Comparison of ENCODE assay signal across 8 cellular contexts in genomic region chr10:76547352-76547972, GRCh38.
DNase-seq lines count a peak whose midpoint lies in the region; ATAC-seq and TF ChIP-seq lines count a peak whose summit lies in the region.

No MANE protein-coding gene starts in this region.

- no peaks in the 10 kb centered on the region for H3K27me3 ChIP-seq in KMS-11 (ENCODE audit: insufficient read depth, low read depth)
- H3K27me3 ChIP-seq in OCI-LY3 (ENCODE audit: low read depth, low read length): no peaks in the 10 kb centered on the region
- no peaks in the 10 kb centered on the region for H3K27me3 ChIP-seq in parathyroid adenoma (ENCODE audit: control insufficient read depth, insufficient read depth, low read length)

- no peak overlapping the region for H3K4me3 ChIP-seq in KMS-11 (IDR thresholded peaks at IDR 0.05; ENCODE audit: insufficient read depth, low read depth, low read length)
- peak overlapping the region; percentile 53 for H3K4me3 ChIP-seq in OCI-LY3 (ENCODE audit: low read length)
- H3K4me3 ChIP-seq in parathyroid adenoma (ENCODE audit: low read depth, low read length): no peak overlapping the region

- no peaks in the 10 kb centered on the region for H3K9me3 ChIP-seq in OCI-LY3 (ENCODE audit: insufficient read depth, low read length)
- H3K9me3 ChIP-seq in parathyroid adenoma (ENCODE audit: control insufficient read depth, low read length): no peaks in the 10 kb centered on the region

- H3K4me1 ChIP-seq in KMS-11 (ENCODE audit: low read depth, poor library complexity, severe bottlenecking): no peaks in the 10 kb centered on the region
- H3K4me1 ChIP-seq in OCI-LY3 (ENCODE audit: low read length): no peaks in the 10 kb centered on the region
- no peaks in the 10 kb centered on the region for H3K4me1 ChIP-seq in parathyroid adenoma

- H3K4me2 ChIP-seq in KMS-11 (no peak overlapping the region), OCI-LY3 (ENCODE audit: low read length) (peak overlapping the region; percentile 63), parathyroid adenoma (ENCODE audit: low read length) (no peak overlapping the region)

- peaks cover 6% of the 10 kb centered on the region for H3K27me3 Mint-ChIP-seq in activated T-helper 17 cell treated with anti-CD3 and anti-CD28 coated beads, Interleukin-2, amount 50 U/mL, for 72 hours

- peak overlapping the region; percentile 29 for H2AFZ ChIP-seq in KMS-11 (ENCODE audit: low read depth)
- peak overlapping the region; percentile 86 for H2AFZ ChIP-seq in OCI-LY3 (ENCODE audit: low read depth, low read length)
- H2AFZ ChIP-seq in parathyroid adenoma: peak overlapping the region; percentile 1

- peak; percentile 48 for DNase-seq in COLO829 (ENCODE audit: low spot score)
- peak; percentile 72 for DNase-seq in globus pallidus (ENCODE audit: low spot score)

- no peak overlapping the region for H3K9ac ChIP-seq in KMS-11
- H3K9ac ChIP-seq in OCI-LY3 (ENCODE audit: low read length): no peak overlapping the region; the same call in 1 of the 2 replicates
- H3K9ac ChIP-seq in parathyroid adenoma: no peak overlapping the region

- H3K4me3 Mint-ChIP-seq in activated T-helper 17 cell treated with anti-CD3 and anti-CD28 coated beads, Interleukin-2, amount 50 U/mL, for 72 hours: no peak overlapping the region

- H3K79me2 ChIP-seq in KMS-11 (ENCODE audit: insufficient read depth, low read depth) (no peaks in the 10 kb centered on the region), OCI-LY3 (ENCODE audit: low read length) (no peaks in the 10 kb centered on the region), parathyroid adenoma (no peaks in the 10 kb centered on the region)

- H3K27ac ChIP-seq in KMS-11 (no peak overlapping the region), OCI-LY3 (ENCODE audit: low read length) (no peak overlapping the region), parathyroid adenoma (no peak overlapping the region)

- H3K36me3 Mint-ChIP-seq in activated T-helper 17 cell treated with anti-CD3 and anti-CD28 coated beads, Interleukin-2, amount 50 U/mL, for 72 hours (ENCODE audit: low read depth): no peaks in the 10 kb centered on the region

- H3K36me3 ChIP-seq in KMS-11 (ENCODE audit: insufficient read depth) (no peaks in the 10 kb centered on the region), OCI-LY3 (replicated peaks; ENCODE audit: low read depth, low read length) (no peaks in the 10 kb centered on the region), parathyroid adenoma (ENCODE audit: control insufficient read depth, insufficient read depth, low read length) (no peaks in the 10 kb centered on the region)

- H3K27ac Mint-ChIP-seq in activated T-helper 17 cell treated with anti-CD3 and anti-CD28 coated beads, Interleukin-2, amount 50 U/mL, for 72 hours: no peak overlapping the region

- TF ChIP-seq CTCF in KMS-11 (conservative IDR thresholded peaks at IDR 0.05; ENCODE audit: low read depth, low read length) (peak; percentile 84), OCI-LY3 (IDR thresholded peaks at IDR 0.05; ENCODE audit: low read depth, low read length) (peak; percentile 60), parathyroid adenoma (IDR thresholded peaks at IDR 0.05) (peak; percentile 79)

- no peaks in the 10 kb centered on the region for H3K4me1 Mint-ChIP-seq in activated T-helper 17 cell treated with anti-CD3 and anti-CD28 coated beads, Interleukin-2, amount 50 U/mL, for 72 hours

- no peaks in the 10 kb centered on the region for H3K9me3 Mint-ChIP-seq in activated T-helper 17 cell treated with anti-CD3 and anti-CD28 coated beads, Interleukin-2, amount 50 U/mL, for 72 hours

- ATAC-seq in GM19463 (IDR thresholded peaks at IDR 0.05; ENCODE audit: unreplicated experiment) (peak; percentile 79), HG03460 (IDR thresholded peaks at IDR 0.05; ENCODE audit: unreplicated experiment) (no peak)
- peak; percentile 24 for ATAC-seq in activated T-helper 17 cell treated with anti-CD3 and anti-CD28 coated beads, Interleukin-2, amount 50 U/mL, for 72 hours (replicated peaks)

- H4K20me1 ChIP-seq in KMS-11 (ENCODE audit: insufficient read depth) (no peaks in the 10 kb centered on the region), OCI-LY3 (ENCODE audit: insufficient read depth, low read length) (no peaks in the 10 kb centered on the region)

Comparison
In these comparisons a context has a peak if more than half of its experiments do, and no peak if none do; other contexts are left out.
1. H2AFZ ChIP-seq: peak in every context shown above with its lines; median percentile 86 in OCI-LY3; 29 in KMS-11; 1 in parathyroid adenoma.